Comparison of ENCODE assay signal across 15 cellular contexts in the genomic region with DNA sequence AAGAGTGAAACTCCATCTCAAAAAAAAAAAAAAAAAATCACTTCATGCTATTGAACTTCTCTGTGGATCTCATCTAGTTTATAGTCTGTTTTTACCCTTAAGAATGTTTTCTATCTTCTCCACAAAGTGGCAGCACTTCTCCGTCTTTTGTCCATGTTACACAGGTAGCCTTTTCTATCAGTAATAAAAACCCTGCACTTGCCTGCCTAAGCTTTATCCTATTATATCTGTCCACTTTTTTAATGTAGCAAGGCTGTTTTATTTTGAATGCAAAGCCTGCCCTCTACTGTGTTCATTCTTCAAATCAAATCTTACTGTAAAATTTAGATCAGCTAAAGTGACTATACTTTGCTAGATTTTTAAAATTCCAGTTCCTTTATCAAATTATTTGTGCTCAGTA.
DNase-seq lines count a peak whose midpoint lies in the region; ATAC-seq and TF ChIP-seq lines count a peak whose summit lies in the region.
"Had no signal": no experiment of that assay in that cellular context is flagged by ENCODE, and none has a peak within 500 bp of the region (broad histone marks: within the 10 kb centered on the region; RNA-seq: fewer than 3 reads in every experiment).

No MANE protein-coding gene starts in this region.

- peak; percentile 13; the same call in 1 of the 2 replicates for TF ChIP-seq CTCF in OCI-LY1 (IDR thresholded peaks at IDR 0.05; ENCODE audit: low read length)
- TF ChIP-seq CTCF in osteocyte (IDR thresholded peaks at IDR 0.05): peak; percentile 23

- H3K4me1 ChIP-seq in OCI-LY1 (ENCODE audit: insufficient read depth, low read length, severe bottlenecking): no peaks in the 10 kb centered on the region

- no peak overlapping the region for H2AFZ ChIP-seq in OCI-LY1 (ENCODE audit: low read length)

- no peak overlapping the region for H3K4me3 Mint-ChIP-seq in osteocyte (ENCODE audit: unreplicated experiment)
- no peak overlapping the region for H3K4me3 Mint-ChIP-seq in stimulated activated memory B cell treated with anti-CD40 and anti-IgM and Interleukin-4, amounts not matched to agents 10 μg/mL and 1 μg/mL and 100 μg/mL, for 72 hours

- H3F3A ChIP-seq in OCI-LY1 (ENCODE audit: insufficient read depth, low read length): no peaks in the 10 kb centered on the region

- ATAC-seq in stimulated activated memory B cell treated with anti-CD40 and anti-IgM and Interleukin-4, amounts not matched to agents 10 μg/mL and 1 μg/mL and 100 μg/mL, for 72 hours: no peak

- no peak overlapping the region for H3K9ac ChIP-seq in OCI-LY1 (ENCODE audit: low read length)

- peak; percentile 45 for DNase-seq in DMS53 (lab: John Stamatoyannopoulos, UW)
- DNase-seq in DMS53 treated with DMSO at 0.1 percent for 48 hours (lab: John Stamatoyannopoulos, UW; ENCODE audit: unreplicated experiment): no peak
- DNase-seq in dermis blood vessel endothelial cell: peak; percentile 2
- DNase-seq in osteocyte (ENCODE audit: extremely low spot score, unreplicated experiment): no peak
- DNase-seq in effector CD4-positive, alpha-beta T cell: no peak
- DNase-seq in activated CD4-positive, alpha-beta T cell treated with anti-CD3 and anti-CD28 coated beads, Interleukin-2, amount 50 U/mL, for 4 hours: no peak
- DNase-seq: activated CD4-positive, alpha-beta T cell treated with anti-CD3 and anti-CD28 coated beads for 4 hours; aorta; hippocampal formation; mesenchymal stem cell; NCI-H1048; NCI-H748 treated with DMSO at 0.1 percent for 48 hours; ovary had no signal

- H3K27ac Mint-ChIP-seq in osteocyte (ENCODE audit: unreplicated experiment): no peak overlapping the region
- H3K27ac Mint-ChIP-seq in stimulated activated memory B cell treated with anti-CD40 and anti-IgM and Interleukin-4, amounts not matched to agents 10 μg/mL and 1 μg/mL and 100 μg/mL, for 72 hours: no peak overlapping the region

- H4K20me1 ChIP-seq in OCI-LY1 (ENCODE audit: insufficient read depth, low read length): no peaks in the 10 kb centered on the region

- H3K9me3 Mint-ChIP-seq in osteocyte (ENCODE audit: unreplicated experiment): no peaks in the 10 kb centered on the region
- no peaks in the 10 kb centered on the region for H3K9me3 Mint-ChIP-seq in stimulated activated memory B cell treated with anti-CD40 and anti-IgM and Interleukin-4, amounts not matched to agents 10 μg/mL and 1 μg/mL and 100 μg/mL, for 72 hours

- no peaks in the 10 kb centered on the region for H3K36me3 ChIP-seq in OCI-LY1 (ENCODE audit: insufficient read depth, low read length)
- H3K36me3 ChIP-seq: ovary had no signal

- H3K79me2 ChIP-seq in OCI-LY1 (ENCODE audit: insufficient read depth, low read length): no peaks in the 10 kb centered on the region

- H3K4me1 Mint-ChIP-seq in osteocyte (ENCODE audit: unreplicated experiment): no peaks in the 10 kb centered on the region
- H3K4me1 Mint-ChIP-seq in stimulated activated memory B cell treated with anti-CD40 and anti-IgM and Interleukin-4, amounts not matched to agents 10 μg/mL and 1 μg/mL and 100 μg/mL, for 72 hours: no peaks in the 10 kb centered on the region

- no peak overlapping the region for H3K27ac ChIP-seq in OCI-LY1 (ENCODE audit: low read depth, low read length, poor library complexity, severe bottlenecking)
- H3K27ac ChIP-seq: ovary had no signal

- no peak overlapping the region for H3K4me2 ChIP-seq in OCI-LY1 (ENCODE audit: low read length)

- H3K27me3 Mint-ChIP-seq in osteocyte (ENCODE audit: unreplicated experiment): peaks cover 14% of the 10 kb centered on the region
- H3K27me3 Mint-ChIP-seq in stimulated activated memory B cell treated with anti-CD40 and anti-IgM and Interleukin-4, amounts not matched to agents 10 μg/mL and 1 μg/mL and 100 μg/mL, for 72 hours: no peaks in the 10 kb centered on the region

- no peaks in the 10 kb centered on the region for H3K9me3 ChIP-seq in OCI-LY1 (ENCODE audit: low read length)
- H3K9me3 ChIP-seq: ovary had no signal

- no peaks in the 10 kb centered on the region for H3K9me2 ChIP-seq in OCI-LY1 (ENCODE audit: low read depth, low read length)

- H3K36me3 Mint-ChIP-seq in osteocyte (ENCODE audit: unreplicated experiment): no peaks in the 10 kb centered on the region
- no peaks in the 10 kb centered on the region for H3K36me3 Mint-ChIP-seq in stimulated activated memory B cell treated with anti-CD40 and anti-IgM and Interleukin-4, amounts not matched to agents 10 μg/mL and 1 μg/mL and 100 μg/mL, for 72 hours

- no peak overlapping the region for H3K4me3 ChIP-seq in OCI-LY1 (ENCODE audit: low read depth, low read length, poor library complexity, severe bottlenecking)
- H3K4me3 ChIP-seq: ovary had no signal

- no peaks in the 10 kb centered on the region for H3K27me3 ChIP-seq in OCI-LY1 (ENCODE audit: insufficient read depth, low read length)
- H3K27me3 ChIP-seq: ovary had no signal

Comparison
In these comparisons a context has a peak if more than half of its experiments do, and no peak if none do; other contexts are left out.
1. DNase-seq: peak in DMS53 (single experiment) and dermis blood vessel endothelial cell (single experiment); none in DMS53 treated with DMSO at 0.1 percent for 48 hours (single experiment), osteocyte (single experiment), effector CD4-positive, alpha-beta T cell (single experiment) and activated CD4-positive, alpha-beta T cell treated with anti-CD3 and anti-CD28 coated beads, Interleukin-2, amount 50 U/mL, for 4 hours (0 of 2).